In genomic region chr10:19930936-19931859, GRCh38 we compare ENCODE assay signal across 9 cellular contexts.
A peak's percentile ranks its signal among the peaks of the same experiment; 100 is the strongest.
DNase-seq lines count a peak whose midpoint lies in the region; ATAC-seq, FAIRE-seq and TF ChIP-seq lines count a peak whose summit lies in the region.
"Had no signal": no experiment of that assay in that cellular context is flagged by ENCODE, and none has a peak within 500 bp of the region (broad histone marks: within the 10 kb centered on the region; RNA-seq: fewer than 3 reads in every experiment).

No MANE protein-coding gene starts in this region.

- SMC1A ChIA-PET in GM12878 (lab: Charles Lee; ENCODE audit: uncharacterized antibody, unreplicated experiment): interaction anchor here (0.6 to 3.3 kb wide), 14 partner anchors 9 to 523 kb away, joined by 3 to 18 read pairs (median 3); no protein-coding TSS in a partner anchor

- H3K9me3 ChIP-seq in GM12878 (replicated peaks; ENCODE audit: control insufficient read depth, insufficient read depth, low read length): no peaks in the 10 kb centered on the region
- no peaks in the 10 kb centered on the region for H3K9me3 ChIP-seq in keratinocyte (ENCODE audit: control insufficient read depth, low read depth, low read length)

- no peak for TF ChIP-seq EP300 in GM12878 (IDR thresholded peaks at IDR 0.05; ENCODE audit: borderline replicate concordance in 1 of 2, control insufficient read depth in 1 of 2, low read depth in 2 of 2, low read length in 2 of 2)

- no peak overlapping the region for H3K4me2 ChIP-seq in GM12878 (ENCODE audit: control insufficient read depth, insufficient read depth)
- H3K4me2 ChIP-seq in keratinocyte (ENCODE audit: control insufficient read depth, extremely low read depth, insufficient read depth, low read depth, low read length): peak overlapping the region; percentile 52

- DNase-seq in M059J (ENCODE audit: low read depth) (peak; percentile 9), GM12878 (ENCODE audit: low read depth, low spot score) (no peak), keratinocyte (ENCODE audit: low read depth, low spot score) (no peak), superior temporal gyrus (ENCODE audit: extremely low spot score) (peak; percentile 44), germinal center (ENCODE audit: low spot score) (no peak), amniotic stem cell (lab: John Stamatoyannopoulos, UW) (no peak)

- BruUV-seq in GM12878 (replicated peaks; lab: Mats Ljungman, UMichigan): no TSS peak

- no peaks in the 10 kb centered on the region for H3K9me1 ChIP-seq in keratinocyte (ENCODE audit: control insufficient read depth, extremely low read depth, insufficient read depth, low read length)

- H2AFZ ChIP-seq in GM12878 (ENCODE audit: control insufficient read depth, low read depth, low read length): no peak overlapping the region
- no peak overlapping the region for H2AFZ ChIP-seq in keratinocyte (ENCODE audit: control insufficient read depth, low read length)

- WGBS in GM12878 (ENCODE audit: insufficient coverage, insufficient replicate concordance, low lambda C conversion rate, missing lambda C conversion rate): 18% methylated on average over 12 of the region's 12 CpGs

- no peak for TF ChIP-seq CTCF in GM12878 (IDR thresholded peaks at IDR 0.05 in 2 of 3, conservative IDR thresholded peaks at IDR 0.05 in 1 of 3; ENCODE audit: control insufficient read depth in 2 of 3, extremely low read depth in 1 of 3, insufficient read depth in 1 of 3, low read depth in 3 of 3, low read length in 3 of 3)
- TF ChIP-seq CTCF in keratinocyte (optimal IDR thresholded peaks at IDR 0.05 in 1 of 3, IDR thresholded peaks at IDR 0.05 in 1 of 3, conservative IDR thresholded peaks at IDR 0.05 in 1 of 3; ENCODE audit: extremely low read depth in 1 of 3, insufficient read depth in 2 of 3, low read length in 3 of 3): no peak

- no peak overlapping the region for H3K27ac ChIP-seq in GM12878 (ENCODE audit: control insufficient read depth, insufficient read depth)
- peak overlapping the region; percentile 38 for H3K27ac ChIP-seq in keratinocyte (ENCODE audit: control insufficient read depth, insufficient read depth, low read length)

- H3K79me2 ChIP-seq in GM12878 (ENCODE audit: control insufficient read depth, insufficient read depth, low read length) (no peaks in the 10 kb centered on the region), keratinocyte (ENCODE audit: control insufficient read depth, insufficient read depth, low read length) (no peaks in the 10 kb centered on the region)

- H3K4me1 ChIP-seq in GM12878 (ENCODE audit: control insufficient read depth, insufficient read depth, low read length) (no peaks in the 10 kb centered on the region), keratinocyte (ENCODE audit: control insufficient read depth, extremely low read depth, insufficient read depth, low read length) (peaks cover 32% of the 10 kb centered on the region)

- RAD21 ChIA-PET in GM12878 (lab: Charles Lee; ENCODE audit: unreplicated experiment): interaction anchor here (0.6 to 1.5 kb wide), 5 partner anchors 9 to 28 kb away, joined by 3 to 5 read pairs (median 3); no protein-coding TSS in a partner anchor

- in situ Hi-C loops in GM12878 (cut with MboI): no loop called here

- CTCF ChIA-PET in GM12878 (lab: Yijun Ruan, JAX): interaction anchor here (0.9 to 2.0 kb wide), 3 partner anchors 9 to 18 kb away, joined by 3 to 12 read pairs (median 3); no protein-coding TSS in a partner anchor

- H3K36me3 ChIP-seq in GM12878 (ENCODE audit: control insufficient read depth in 2 of 2, insufficient read depth in 2 of 2, low read length in 1 of 2) (no peaks in the 10 kb centered on the region), keratinocyte (ENCODE audit: control insufficient read depth in 2 of 2, extremely low read depth in 1 of 2, insufficient read depth in 2 of 2, low read length in 2 of 2) (no peaks in the 10 kb centered on the region)

- TF ChIP-seq RAD21 in GM12878 (IDR thresholded peaks at IDR 0.05; ENCODE audit: insufficient read depth, low read depth, low read length): no peak

- FAIRE-seq in GM12878 (lab: Jason Lieb, UNC) (no peak), keratinocyte (lab: Jason Lieb, UNC) (peak; percentile 96)
- FAIRE-seq: TTC549 had no signal

- POLR2A ChIA-PET in GM12878 (lab: Charles Lee): no interaction called here

- intact Hi-C loops in GM12878 (cut with micrococcal nuclease; ENCODE audit: unreplicated experiment): loop anchor here (2.0 kb wide), 1 partner anchor 14 kb away; no protein-coding TSS in a partner anchor

- dilution Hi-C loops in keratinocyte (cut with MboI; ENCODE audit: extremely low pct_ligation_motif_present, low sequenced_read_pairs): no loop called here

- H3K4me3 ChIP-seq in GM12878 (no peak overlapping the region), keratinocyte (ENCODE audit: control insufficient read depth in 2 of 3, extremely low read depth in 1 of 3, insufficient read depth in 2 of 3, low read depth in 1 of 3, low read length in 3 of 3) (peak overlapping the region in 1 of 3 experiments; percentile 13)

- no peaks in the 10 kb centered on the region for H4K20me1 ChIP-seq in GM12878 (ENCODE audit: control insufficient read depth, insufficient read depth)
- no peaks in the 10 kb centered on the region for H4K20me1 ChIP-seq in keratinocyte (ENCODE audit: control insufficient read depth, extremely low read depth, insufficient read depth, low read length)

- no peak for TF ChIP-seq POLR2A in GM12878 (IDR thresholded peaks at IDR 0.05; ENCODE audit: low read depth, low read length)

- H3K27me3 ChIP-seq in GM12878 (replicated peaks in 1 of 2; ENCODE audit: control insufficient read depth in 2 of 2, insufficient read depth in 2 of 2, low read length in 1 of 2) (no peaks in the 10 kb centered on the region), keratinocyte (ENCODE audit: control insufficient read depth, extremely low read depth, insufficient read depth, low read length) (no peaks in the 10 kb centered on the region)

- ATAC-seq in GM12878: peak; percentile 63
- no peak for ATAC-seq in HG03196 (IDR thresholded peaks at IDR 0.05; ENCODE audit: unreplicated experiment)
- no peak for ATAC-seq in HG02884 (IDR thresholded peaks at IDR 0.05; ENCODE audit: unreplicated experiment)

- H3K9ac ChIP-seq in GM12878 (ENCODE audit: control insufficient read depth, insufficient read depth, low read length) (no peak overlapping the region), keratinocyte (ENCODE audit: control insufficient read depth, extremely low read depth, insufficient read depth, low read length) (no peak overlapping the region)

TF ChIP-seq in GM12878, 131 proteins besides CTCF, POLR2A, EP300 and RAD21 (continues in another document):
- TF ChIP-seq STAT3 (IDR thresholded peaks at IDR 0.05; ENCODE audit: low read depth, low read length) (no peak), ZBTB11 (CRISPR knock-in tag; IDR thresholded peaks at IDR 0.05) (no peak), JUNB (IDR thresholded peaks at IDR 0.05) (no peak), USF2 (IDR thresholded peaks at IDR 0.05; ENCODE audit: borderline replicate concordance, low read depth, low read length) (no peak), TCF12 (IDR thresholded peaks at IDR 0.05; ENCODE audit: low read depth, low read length) (no peak), BCLAF1 (IDR thresholded peaks at IDR 0.05) (no peak)

Comparison
In these comparisons a context has a peak if more than half of its experiments do, and no peak if none do; other contexts are left out.
1. DNase-seq: peak in M059J (single experiment) and superior temporal gyrus (single experiment); none in GM12878 (single experiment), keratinocyte (single experiment), germinal center (single experiment) and amniotic stem cell (single experiment).